ENCODE assay signal across 8 cellular contexts in genomic region chr12:57546438-57547365, GRCh38. TPM values are rescaled to one million over a fixed set of nuclear protein-coding genes. Genes with fewer than 3 reads are reported as not detected.
DNase-seq lines count a peak whose midpoint lies in the region; ATAC-seq and TF ChIP-seq lines count a peak whose summit lies in the region.

DCTN2 (minus strand) TSS chr12:57547192; CDS start chr12:57547063, 129 bp downstream.

- H3K27me3 ChIP-seq in Panc1 (ENCODE audit: control insufficient read depth, insufficient read depth, low read length) (no peaks in the 10 kb centered on the region), muscle layer of duodenum (ENCODE audit: low read depth, low read length) (peaks cover 17% of the 10 kb centered on the region)

- peaks cover 9% of the 10 kb centered on the region for H3K36me3 Mint-ChIP-seq in activated T-cell treated with anti-CD3 and anti-CD28 coated beads, Interleukin-2, amount 50 U/mL, for 4 hours (ENCODE audit: insufficient read depth)

- H3K9me3 Mint-ChIP-seq in activated T-cell treated with anti-CD3 and anti-CD28 coated beads, Interleukin-2, amount 50 U/mL, for 4 hours, result no peaks in the 10 kb centered on the region

- no peaks in the 10 kb centered on the region for H3K9me3 ChIP-seq in Panc1 (ENCODE audit: control insufficient read depth, insufficient read depth, low read depth, low read length)
- no peaks in the 10 kb centered on the region for H3K9me3 ChIP-seq in muscle layer of duodenum (ENCODE audit: control insufficient read depth in 1 of 2, low read length in 2 of 2)

- H3K4me3 ChIP-seq in Panc1 (ENCODE audit: low read depth in 2 of 2, low read length in 2 of 2), result peak within 1 kb of the TSS; percentile 88 to 98
- H3K4me3 ChIP-seq in muscle layer of duodenum (ENCODE audit: low read depth in 1 of 2, low read length in 2 of 2), result peak within 1 kb of the TSS; percentile 85 to 94

- H3K4me1 Mint-ChIP-seq in activated T-cell treated with anti-CD3 and anti-CD28 coated beads, Interleukin-2, amount 50 U/mL, for 4 hours (ENCODE audit: low read depth), result peaks cover 35% of the 10 kb centered on the region

- BruUV-seq in Panc1 (replicated peaks; lab: Mats Ljungman, UMichigan), result no TSS peak

- CTCF ChIA-PET in Panc1 (lab: Charles Lee), result interaction anchor here (0.7 kb wide), 1 partner anchor 545 kb away, joined by 4 read pairs; no protein-coding TSS in a partner anchor

- intact Hi-C loops in Panc1 (cut with micrococcal nuclease; ENCODE audit: unreplicated experiment), result no loop called here

- peak within 1 kb of the TSS; percentile 100 for H3K4me3 Mint-ChIP-seq in activated T-cell treated with anti-CD3 and anti-CD28 coated beads, Interleukin-2, amount 50 U/mL, for 4 hours

- in situ Hi-C loops in Panc1 (cut with HindIII; ENCODE audit: low pct_unique_long_range_greater_than_20kb, low sequenced_read_pairs), result no loop called here

- TF ChIP-seq CTCF in Panc1 (IDR thresholded peaks at IDR 0.05), result no peak

- peak; percentile 81 for DNase-seq in DMS79 (lab: John Stamatoyannopoulos, UW)
- DNase-seq in KG1 (lab: John Stamatoyannopoulos, UW), result peak; percentile 54
- peak; percentile 93 for DNase-seq in Panc1 (ENCODE audit: low read depth, low spot score)
- DNase-seq in activated T-cell treated with anti-CD3 and anti-CD28 coated beads, Interleukin-2, amount 50 U/mL, for 4 hours, result peak; percentile 90
- DNase-seq in stimulated activated CD8-positive, alpha-beta memory T cell treated with anti-CD3 and anti-CD28 coated beads, Interleukin-7, amount 100 ng/mL, for 4 hours (ENCODE audit: low read depth in 2 of 2), result peak; percentile 88 to 91

- ATAC-seq in GM21723 (IDR thresholded peaks at IDR 0.05; ENCODE audit: unreplicated experiment), result peak; percentile 99
- peak; percentile 99 for ATAC-seq in Panc1
- peak; percentile 94 to 96 for ATAC-seq in activated T-cell treated with anti-CD3 and anti-CD28 coated beads, Interleukin-2, amount 50 U/mL, for 4 hours
- peak; percentile 95 for ATAC-seq in esophagus mucosa

- peaks cover 4% of the 10 kb centered on the region; the same call in 1 of the 2 replicates for H3K36me3 ChIP-seq in Panc1 (ENCODE audit: control insufficient read depth, insufficient read depth, low read length)
- peaks cover 0 to 2% of the 10 kb centered on the region in 2 donors for H3K36me3 ChIP-seq in muscle layer of duodenum (ENCODE audit: control insufficient read depth in 1 of 2, insufficient read depth in 2 of 2, low read length in 2 of 2)

- H3K4me1 ChIP-seq in Panc1 (ENCODE audit: control insufficient read depth, insufficient read depth, low read length) (peaks cover 20% of the 10 kb centered on the region), muscle layer of duodenum (ENCODE audit: control insufficient read depth in 1 of 2, insufficient read depth in 2 of 2, low read length in 2 of 2) (peaks cover 7 to 35% of the 10 kb centered on the region in 2 donors)

- POLR2A ChIA-PET in Panc1 (lab: Charles Lee), result interaction anchor here (0.7 kb wide), 1 partner anchor 20 kb away, joined by 3 read pairs; no protein-coding TSS in a partner anchor

- H3K27ac ChIP-seq in Panc1 (ENCODE audit: low read length) (peak within 1 kb of the TSS; percentile 92), muscle layer of duodenum (ENCODE audit: low read length) (peak within 1 kb of the TSS; percentile 89)

- peaks cover 7% of the 10 kb centered on the region for H3K27me3 Mint-ChIP-seq in activated T-cell treated with anti-CD3 and anti-CD28 coated beads, Interleukin-2, amount 50 U/mL, for 4 hours (ENCODE audit: low read depth)

RNA-seq across cellular contexts. Expression of gene DCTN2, which starts in this region (rescaled TPM):
- 97.6 TPM for total RNA-seq in Panc1 (2021; ENCODE audit: unreplicated experiment)
- polyA plus RNA-seq in Panc1 (2012; ENCODE audit: insufficient read length), result 109 TPM
- total RNA-seq in activated T-cell treated with anti-CD3 and anti-CD28 coated beads, Interleukin-2, amount 50 U/mL, for 4 hours, result 10 to 100 TPM; 72.3 to 84.3 (median 74.6) TPM
- total RNA-seq in esophagus mucosa, result 105 TPM

Comparison
In these comparisons a context has a peak if more than half of its experiments do, and no peak if none do; other contexts are left out.
1. Peak in every context shown above with its lines: DNase-seq, ATAC-seq, H3K4me3 ChIP-seq and H3K27ac ChIP-seq.